Comparison of ENCODE assay signal across 24 cellular contexts in genomic region chr6:131998255-131998982, GRCh38. TPM values are rescaled to one million over a fixed set of nuclear protein-coding genes. Genes with fewer than 3 reads are reported as not detected.
A peak's percentile ranks its signal among the peaks of the same experiment; 100 is the strongest.
DNase-seq lines count a peak whose midpoint lies in the region; ATAC-seq and TF ChIP-seq lines count a peak whose summit lies in the region.
"Had no signal": no experiment of that assay in that cellular context is flagged by ENCODE, and none has a peak within 500 bp of the region (broad histone marks: within the 10 kb centered on the region; RNA-seq: fewer than 3 reads in every experiment).

No MANE protein-coding gene starts in this region.

- H3K4me3 Mint-ChIP-seq in osteocyte (ENCODE audit: unreplicated experiment): no peak overlapping the region
- H3K4me3 Mint-ChIP-seq: activated B cell treated with CpG ODN at 0.5 μM for 24 hours; activated naive CD8-positive, alpha-beta T cell treated with anti-CD3 and anti-CD28 coated beads, Interleukin-2, amount 50 U/mL, for 24 hours; activated T-helper 17 cell treated with anti-CD3 and anti-CD28 coated beads, Interleukin-2, amount 50 U/mL, for 72 hours; stimulated activated naive CD8-positive, alpha-beta T cell treated with anti-CD3 and anti-CD28 coated beads, Interleukin-15, Interleukin-2, amounts not matched to agents 100 ng/mL and 50 ng/mL, for 24 hours had no signal

- H3K4me1 ChIP-seq in SJSA1 (replicated peaks): peaks cover 28% of the 10 kb centered on the region
- H3K4me1 ChIP-seq: colonic mucosa, prostate gland had no signal

- peaks cover 2% of the 10 kb centered on the region; the same call in 1 of the 2 replicates for H3K9me3 ChIP-seq in SJSA1 (replicated peaks)
- H3K9me3 ChIP-seq: Caco-2, colonic mucosa, prostate gland had no signal

- H3K27ac ChIP-seq in SJSA1: peak overlapping the region; percentile 65
- H3K27ac ChIP-seq: colonic mucosa, prostate gland had no signal

- no peaks in the 10 kb centered on the region for H3K27me3 Mint-ChIP-seq in osteocyte (ENCODE audit: unreplicated experiment)
- H3K27me3 Mint-ChIP-seq: activated B cell treated with CpG ODN at 0.5 μM for 24 hours; activated naive CD8-positive, alpha-beta T cell treated with anti-CD3 and anti-CD28 coated beads, Interleukin-2, amount 50 U/mL, for 24 hours; activated T-helper 17 cell treated with anti-CD3 and anti-CD28 coated beads, Interleukin-2, amount 50 U/mL, for 72 hours had no signal

- H3K4me3 ChIP-seq in AG10803 (ENCODE audit: low read length) (no peak overlapping the region), SJSA1 (no peak overlapping the region)
- H3K4me3 ChIP-seq: colonic mucosa, prostate gland had no signal

- H3K4me1 Mint-ChIP-seq in osteocyte (ENCODE audit: unreplicated experiment): peaks cover 33% of the 10 kb centered on the region
- H3K4me1 Mint-ChIP-seq: activated naive CD8-positive, alpha-beta T cell treated with anti-CD3 and anti-CD28 coated beads, Interleukin-2, amount 50 U/mL, for 24 hours; activated T-helper 17 cell treated with anti-CD3 and anti-CD28 coated beads, Interleukin-2, amount 50 U/mL, for 72 hours had no signal

- H3K36me3 ChIP-seq in SJSA1: no peaks in the 10 kb centered on the region
- H3K36me3 ChIP-seq: colonic mucosa, prostate gland had no signal

- ATAC-seq in HG03442 (IDR thresholded peaks at IDR 0.05; ENCODE audit: unreplicated experiment): no peak
- ATAC-seq in omental fat pad (ENCODE audit: low FRiP score): no peak
- ATAC-seq in HG03565 (IDR thresholded peaks at IDR 0.05; ENCODE audit: unreplicated experiment): no peak
- ATAC-seq: activated naive CD8-positive, alpha-beta T cell treated with anti-CD3 and anti-CD28 coated beads, Interleukin-2, amount 50 U/mL, for 24 hours; activated T-helper 17 cell treated with anti-CD3 and anti-CD28 coated beads, Interleukin-2, amount 50 U/mL, for 72 hours had no signal

- peak overlapping the region; percentile 19 for H3K27ac Mint-ChIP-seq in osteocyte (ENCODE audit: unreplicated experiment)
- H3K27ac Mint-ChIP-seq: activated B cell treated with CpG ODN at 0.5 μM for 24 hours; activated naive CD8-positive, alpha-beta T cell treated with anti-CD3 and anti-CD28 coated beads, Interleukin-2, amount 50 U/mL, for 24 hours; activated T-helper 17 cell treated with anti-CD3 and anti-CD28 coated beads, Interleukin-2, amount 50 U/mL, for 72 hours; stimulated activated naive CD8-positive, alpha-beta T cell treated with anti-CD3 and anti-CD28 coated beads, Interleukin-15, Interleukin-2, amounts not matched to agents 100 ng/mL and 50 ng/mL, for 24 hours had no signal

- H3K36me3 Mint-ChIP-seq in osteocyte (ENCODE audit: unreplicated experiment): no peaks in the 10 kb centered on the region

- H3K27me3 ChIP-seq in SJSA1 (replicated peaks): no peaks in the 10 kb centered on the region
- H3K27me3 ChIP-seq: colonic mucosa had no signal

- TF ChIP-seq CTCF in AG10803 (conservative IDR thresholded peaks at IDR 0.05; ENCODE audit: low read length) (no peak), osteocyte (IDR thresholded peaks at IDR 0.05) (no peak), omental fat pad (IDR thresholded peaks at IDR 0.05) (no peak)

- H3K9me3 Mint-ChIP-seq in osteocyte (ENCODE audit: unreplicated experiment): peaks cover 15% of the 10 kb centered on the region

- DNase-seq in AG10803 (ENCODE audit: low read depth) (peak; percentile 38), SJSA1 (ENCODE audit: low read depth in 1 of 2, low spot score in 2 of 2) (peak; percentile 58 to 63), fibroblast of the conjunctiva (ENCODE audit: low read depth) (peak; percentile 43), osteocyte (ENCODE audit: extremely low spot score, unreplicated experiment) (no peak), dermis blood vessel endothelial cell (no peak), omental fat pad (ENCODE audit: low spot score) (no peak)
- DNase-seq: activated B cell treated with CpG ODN at 0.5 μM for 24 hours; activated naive CD8-positive, alpha-beta T cell treated with anti-CD3 and anti-CD28 coated beads, Interleukin-2, amount 50 U/mL, for 24 hours; colonic mucosa; GDM1; head of caudate nucleus; Kasumi-1; kidney glomerular epithelial cell; NCI-H1436 treated with DMSO at 0.1 percent for 48 hours; NCI-H226; NK-92 treated with Interleukin-12 subunit alpha and Interleukin-12 subunit beta, amount 100 ng/mL, for 24 hours; T-helper 2 cell had no signal

RNA-seq across cellular contexts. Expression of gene CCN2, which starts 47.2 kb away (rescaled TPM):
- total RNA-seq in SJSA1 (2014; rRNA removed; shearing (Covaris generic)): 292 and 364 TPM in 2 replicates
- 635 and 878 TPM in 2 replicates for total RNA-seq in osteocyte
- 773 and 867 TPM in 2 replicates for total RNA-seq in dermis blood vessel endothelial cell
- 100 to 1,000 TPM in 3 of 4 donors, 10 to 100 TPM in 1; 60.6 to 129 (median 107) TPM for total RNA-seq in omental fat pad
- total RNA-seq: activated CD8-positive, alpha-beta memory T cell treated with anti-CD3 and anti-CD28 coated beads for 36 hours; activated T-helper 17 cell treated with anti-CD3 and anti-CD28 coated beads, Interleukin-2, amount 50 U/mL, for 72 hours had no signal

Comparison
In these comparisons a context has a peak if more than half of its experiments do, and no peak if none do; other contexts are left out.
1. DNase-seq: peak in AG10803 (single experiment), SJSA1 (2 of 2) and fibroblast of the conjunctiva (single experiment); none in osteocyte (single experiment), dermis blood vessel endothelial cell (single experiment) and omental fat pad (single experiment).